In genomic region chr11:126701555-126701897, GRCh38 we compare ENCODE assay signal across 23 cellular contexts.
"Had no signal": no experiment of that assay in that cellular context is flagged by ENCODE, and none has a peak within 500 bp of the region (broad histone marks: within the 10 kb centered on the region; RNA-seq: fewer than 3 reads in every experiment).

No MANE protein-coding gene starts in this region.

- ATAC-seq: heart right ventricle; left ventricle myocardium superior; mucosa of descending colon; right lobe of liver; stimulated activated naive CD8-positive, alpha-beta T cell treated with anti-CD3 and anti-CD28 coated beads, Interleukin-15, amount 100 ng/mL, for 72 hours had no signal

- H3K36me3 ChIP-seq: esophagus muscularis mucosa, heart right ventricle, neutrophil, right lobe of liver had no signal

- DNase-seq: activated B cell treated with CpG ODN at 0.5 μM for 24 hours; activated CD4-positive, alpha-beta memory T cell treated with anti-CD3 and anti-CD28 coated beads for 36 hours; activated CD4-positive, alpha-beta T cell treated with anti-CD3 and anti-CD28 coated beads for 4 hours; activated T-cell treated with anti-CD3 and anti-CD28 coated beads for 4 hours; amniotic stem cell; central memory CD4-positive, alpha-beta T cell; effector CD4-positive, alpha-beta T cell; heart right ventricle; immature natural killer cell; kidney glomerular epithelial cell; left ventricle myocardium superior; mucosa of descending colon; naive B cell; right lobe of liver; small intestine; stimulated activated CD4-positive, alpha-beta T cell treated with anti-CD3 and anti-CD28 coated beads, Interleukin-15, amount 100 ng/mL, for 24 hours; stimulated activated CD4-positive, alpha-beta T cell treated with anti-CD3 and anti-CD28 coated beads, Interleukin-2, amount 100 ng/mL, for 48 hours; stimulated activated naive CD8-positive, alpha-beta T cell treated with anti-CD3 and anti-CD28 coated beads, Interleukin-15, amount 100 ng/mL, for 72 hours; testis had no signal

- H3K9ac ChIP-seq: parathyroid adenoma had no signal

- H3K79me2 ChIP-seq: parathyroid adenoma had no signal

- H3K4me3 ChIP-seq: coronary artery, esophagus muscularis mucosa, heart right ventricle, mucosa of descending colon, right lobe of liver, testis had no signal

- H3K27ac ChIP-seq: coronary artery, heart right ventricle, neutrophil, parathyroid adenoma, right lobe of liver, testis had no signal

- H3K9me3 ChIP-seq: esophagus muscularis mucosa, heart right ventricle, mucosa of descending colon, neutrophil, right lobe of liver, testis had no signal

- H3K4me1 ChIP-seq: parathyroid adenoma, right lobe of liver had no signal

- H3K27me3 ChIP-seq: esophagus muscularis mucosa, right lobe of liver, testis had no signal

- H2AFZ ChIP-seq: parathyroid adenoma had no signal
